Comparison of ENCODE assay signal across 8 cellular contexts in genomic region chr9:75088646-75089368, GRCh38. TPM values are rescaled to one million over a fixed set of nuclear protein-coding genes. Genes with fewer than 3 reads are reported as not detected.
DNase-seq lines count a peak whose midpoint lies in the region; ATAC-seq and TF ChIP-seq lines count a peak whose summit lies in the region.

No MANE protein-coding gene starts in this region.

- POLR2A ChIA-PET in activated naive CD8-positive, alpha-beta T cell treated with anti-CD3 and anti-CD28 coated beads, Interleukin-2, amount 10 ng/mL, durations not matched to agents 7 days and 5 days (lab: Charles Lee) = interaction anchor here (0.6 to 4.5 kb wide), 7 partner anchors 19 to 801 kb away, joined by 3 to 51 read pairs (median 11); partner anchors contain the start of genes C9orf40, CARNMT1 and PCSK5

- H3K27me3 Mint-ChIP-seq in activated naive CD8-positive, alpha-beta T cell treated with anti-CD3 and anti-CD28 coated beads, Interleukin-2, amount 10 ng/mL, durations not matched to agents 7 days and 5 days = no peaks in the 10 kb centered on the region

- H3K4me1 Mint-ChIP-seq in activated naive CD8-positive, alpha-beta T cell treated with anti-CD3 and anti-CD28 coated beads, Interleukin-2, amount 10 ng/mL, durations not matched to agents 7 days and 5 days = peaks cover 49% of the 10 kb centered on the region

- H3K4me3 Mint-ChIP-seq in activated naive CD8-positive, alpha-beta T cell treated with anti-CD3 and anti-CD28 coated beads, Interleukin-2, amount 10 ng/mL, durations not matched to agents 7 days and 5 days = peak overlapping the region; percentile 97

- H3K4me1 ChIP-seq in OCI-LY3 (ENCODE audit: low read length) = peaks cover 11% of the 10 kb centered on the region

- no peaks in the 10 kb centered on the region for H3K9me3 ChIP-seq in OCI-LY3 (ENCODE audit: insufficient read depth, low read length)

- peaks cover 12% of the 10 kb centered on the region for H3K36me3 Mint-ChIP-seq in activated naive CD8-positive, alpha-beta T cell treated with anti-CD3 and anti-CD28 coated beads, Interleukin-2, amount 10 ng/mL, durations not matched to agents 7 days and 5 days

- DNase-seq in DMS53 treated with DMSO at 0.1 percent for 48 hours (lab: John Stamatoyannopoulos, UW; ENCODE audit: unreplicated experiment) (peak; percentile 69), head of caudate nucleus (peak in 40 of 42 donors; percentile 24 to 76 (median 50)), omental fat pad (ENCODE audit: low spot score) (no peak), superior temporal gyrus (ENCODE audit: extremely low spot score) (no peak)
- peak; percentile 33 for DNase-seq in activated naive CD8-positive, alpha-beta T cell treated with anti-CD3 and anti-CD28 coated beads, Interleukin-2, amount 10 ng/mL, durations not matched to agents 7 days and 5 days

- H2AFZ ChIP-seq in OCI-LY3 (ENCODE audit: low read depth, low read length) = peak overlapping the region; percentile 84

- no peaks in the 10 kb centered on the region for H3K79me2 ChIP-seq in OCI-LY3 (ENCODE audit: low read length)

- H3K27ac ChIP-seq in OCI-LY3 (ENCODE audit: low read length) = peak overlapping the region; percentile 69

- TF ChIP-seq CTCF in OCI-LY3 (IDR thresholded peaks at IDR 0.05; ENCODE audit: low read depth, low read length) (no peak), omental fat pad (IDR thresholded peaks at IDR 0.05) (no peak)

- 0 out of 2 replicates have a peak, but pooled peaks cover 8% of the 10 kb centered on the region for H4K20me1 ChIP-seq in OCI-LY3 (ENCODE audit: insufficient read depth, low read length)

- no peaks in the 10 kb centered on the region for H3K9me3 Mint-ChIP-seq in activated naive CD8-positive, alpha-beta T cell treated with anti-CD3 and anti-CD28 coated beads, Interleukin-2, amount 10 ng/mL, durations not matched to agents 7 days and 5 days

- H3K27me3 ChIP-seq in OCI-LY3 (ENCODE audit: low read depth, low read length) = no peaks in the 10 kb centered on the region

- intact Hi-C loops in head of caudate nucleus (cut with DNase I) = loop anchor here (5.0 to 10.0 kb wide), 2 partner anchors 46 to 62 kb away; partner anchors contain the start of gene CARNMT1

- H3K9ac ChIP-seq in OCI-LY3 (ENCODE audit: low read length) = peak overlapping the region; percentile 79

- peak overlapping the region; percentile 89 for H3K27ac Mint-ChIP-seq in activated naive CD8-positive, alpha-beta T cell treated with anti-CD3 and anti-CD28 coated beads, Interleukin-2, amount 10 ng/mL, durations not matched to agents 7 days and 5 days

- H3K4me2 ChIP-seq in OCI-LY3 (ENCODE audit: low read length) = peak overlapping the region; percentile 84

- no peaks in the 10 kb centered on the region for H3K36me3 ChIP-seq in OCI-LY3 (replicated peaks; ENCODE audit: low read depth, low read length)

- peak overlapping the region; percentile 92 for H3K4me3 ChIP-seq in OCI-LY3 (ENCODE audit: low read length)

- ATAC-seq in GM19397 (IDR thresholded peaks at IDR 0.05; ENCODE audit: unreplicated experiment) (peak; percentile 16), HG03442 (IDR thresholded peaks at IDR 0.05; ENCODE audit: unreplicated experiment) (peak; percentile 27), omental fat pad (ENCODE audit: low FRiP score) (peak; percentile 16)
- peak; percentile 24 for ATAC-seq in activated naive CD8-positive, alpha-beta T cell treated with anti-CD3 and anti-CD28 coated beads, Interleukin-2, amount 10 ng/mL, durations not matched to agents 7 days and 5 days (ENCODE audit: low read depth)

RNA-seq across cellular contexts. Expression of gene OSTF1, which starts 0.5 kb away (rescaled TPM):
- 100 to 1,000 TPM in 1 of 2 experiments, 10 to 100 TPM in 1; 99.9 to 108 TPM for total RNA-seq in activated naive CD8-positive, alpha-beta T cell treated with anti-CD3 and anti-CD28 coated beads, Interleukin-2, amount 10 ng/mL, durations not matched to agents 7 days and 5 days
- 10 to 100 TPM; 30.7 to 58.6 (median 37.3) TPM for total RNA-seq in omental fat pad

RNA-seq across cellular contexts. Expression of gene NMRK1, which starts 0.9 kb away (rescaled TPM):
- 10 to 100 TPM; 45.0 to 46.2 TPM for total RNA-seq in activated naive CD8-positive, alpha-beta T cell treated with anti-CD3 and anti-CD28 coated beads, Interleukin-2, amount 10 ng/mL, durations not matched to agents 7 days and 5 days
- 10 to 100 TPM; 13.6 to 42.6 (median 24.0) TPM for total RNA-seq in omental fat pad

Comparison
In these comparisons a context has a peak if more than half of its experiments do, and no peak if none do; other contexts are left out.
1. DNase-seq: peak in DMS53 treated with DMSO at 0.1 percent for 48 hours (single experiment), activated naive CD8-positive, alpha-beta T cell treated with anti-CD3 and anti-CD28 coated beads, Interleukin-2, amount 10 ng/mL, durations not matched to agents 7 days and 5 days (single experiment) and head of caudate nucleus (40 of 42); none in omental fat pad (single experiment) and superior temporal gyrus (single experiment).
2. Peak in every context shown above with its lines, with median percentiles within 50 percentile points of each other: ATAC-seq.